14 cellular contexts compared by ENCODE assay signal in the genomic region with DNA sequence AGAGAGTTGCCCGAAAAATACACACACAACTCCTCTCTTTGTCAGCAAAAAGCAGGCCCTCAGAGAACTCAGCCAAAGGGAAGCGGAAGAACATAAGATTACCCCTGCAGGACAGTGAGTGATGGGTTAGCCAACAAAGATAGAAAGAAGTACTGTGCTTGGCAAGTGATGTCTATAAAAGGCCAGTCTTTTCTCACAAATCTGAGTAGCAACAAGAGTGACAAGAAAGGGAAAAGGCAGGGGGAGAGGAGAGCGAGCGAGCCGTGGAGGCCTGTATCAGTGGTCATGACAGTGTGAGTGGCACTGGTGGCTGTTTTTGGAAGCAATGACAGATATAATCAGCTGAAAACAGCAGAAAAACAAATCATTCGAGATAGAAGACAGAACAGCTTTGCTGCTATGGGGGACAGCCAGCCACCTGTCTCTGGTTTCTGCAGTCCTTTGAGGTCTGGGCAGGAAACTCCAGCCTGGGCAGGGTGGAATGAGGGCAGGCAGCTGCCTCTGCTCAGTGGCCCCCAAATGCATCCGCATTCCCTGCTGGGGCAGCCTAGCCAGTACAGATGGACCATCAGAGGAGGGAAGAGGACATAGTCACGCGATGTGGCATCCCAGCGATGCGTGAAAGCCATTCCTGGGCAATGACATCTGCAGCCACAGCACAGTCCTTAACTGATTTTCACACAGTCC.
DNase-seq lines count a peak whose midpoint lies in the region; ATAC-seq, FAIRE-seq and TF ChIP-seq lines count a peak whose summit lies in the region.
"Had no signal": no experiment of that assay in that cellular context is flagged by ENCODE, and none has a peak within 500 bp of the region (broad histone marks: within the 10 kb centered on the region; RNA-seq: fewer than 3 reads in every experiment).

No MANE protein-coding gene starts in this region.

- H2AFZ ChIP-seq in DND-41 (ENCODE audit: low read depth, low read length): no peak overlapping the region

- intact Hi-C loops in adrenal gland (cut with DNase I): no loop called here

- H3K9ac ChIP-seq in DND-41 (ENCODE audit: low read depth, low read length) (no peak overlapping the region), rectal smooth muscle tissue (ENCODE audit: low read length) (no peak overlapping the region)

- H3K27ac ChIP-seq in DND-41 (ENCODE audit: low read length): peak overlapping the region; percentile 42; the same call in 1 of the 2 replicates
- H3K27ac ChIP-seq in rectal smooth muscle tissue (ENCODE audit: low read depth, low read length): peak overlapping the region; percentile 15
- H3K27ac ChIP-seq in adrenal gland: no peak overlapping the region
- H3K27ac ChIP-seq: neutrophil, tibial artery had no signal

- H3K4me2 ChIP-seq in DND-41 (ENCODE audit: insufficient read depth, low read length): no peak overlapping the region

- no peak for TF ChIP-seq CTCF in DND-41 (IDR thresholded peaks at IDR 0.05; ENCODE audit: borderline replicate concordance, extremely low read depth, low read length, poor library complexity, severe bottlenecking)
- TF ChIP-seq CTCF in adrenal gland (IDR thresholded peaks at IDR 0.05): no peak

- WGBS in adrenal gland, 4 donors: 77 to 88% (median 82%) methylated on average over 8 to 11 of the region's 11 CpGs

- ATAC-seq in DND-41 (ENCODE audit: insufficient read depth, low read depth) (peak; percentile 54; the same call in 2 of the 3 replicates), HG03175 (IDR thresholded peaks at IDR 0.05; ENCODE audit: unreplicated experiment) (no peak)

- peak; percentile 81 for FAIRE-seq in RCC 7860 (lab: Jason Lieb, UNC)

- H3K4me3 ChIP-seq in DND-41 (ENCODE audit: low read depth in 1 of 2, low read length in 2 of 2) (no peak overlapping the region), rectal smooth muscle tissue (ENCODE audit: low read length) (no peak overlapping the region), adrenal gland (no peak overlapping the region)
- H3K4me3 ChIP-seq: tibial artery had no signal

- no peak for TF ChIP-seq POLR2A in adrenal gland (IDR thresholded peaks at IDR 0.05)

- H3K4me1 ChIP-seq in DND-41 (ENCODE audit: insufficient read depth, low read length) (peaks cover 5% of the 10 kb centered on the region; the same call in 1 of the 2 replicates), rectal smooth muscle tissue (ENCODE audit: control insufficient read depth, insufficient read depth, low read length) (peaks cover 27% of the 10 kb centered on the region), adrenal gland (replicated peaks in 1 of 2) (no peaks in the 10 kb centered on the region)

- H3K36me3 ChIP-seq in DND-41 (ENCODE audit: insufficient read depth, low read length) (peaks cover 12% of the 10 kb centered on the region; the same call in 1 of the 2 replicates), rectal smooth muscle tissue (ENCODE audit: control insufficient read depth, insufficient read depth, low read length) (no peaks in the 10 kb centered on the region), adrenal gland (replicated peaks in 1 of 2) (no peaks in the 10 kb centered on the region)
- H3K36me3 ChIP-seq: neutrophil, tibial artery had no signal

- H3K79me2 ChIP-seq in DND-41 (ENCODE audit: insufficient read depth, low read length): no peaks in the 10 kb centered on the region

- H3K9me3 ChIP-seq in DND-41 (ENCODE audit: insufficient read depth, low read length, severe bottlenecking) (no peaks in the 10 kb centered on the region), adrenal gland (replicated peaks in 1 of 3) (no peaks in the 10 kb centered on the region)
- H3K9me3 ChIP-seq: neutrophil, tibial artery had no signal

- DNase-seq in DND-41 (no peak), RCC 7860 (ENCODE audit: low spot score) (peak; percentile 91), glomerular visceral epithelial cell (ENCODE audit: extremely low spot score) (peak; percentile 95), T-helper 1 cell (no peak), adrenal gland (no peak), COLO829 (ENCODE audit: low spot score) (no peak)
- DNase-seq: activated CD8-positive, alpha-beta memory T cell treated with anti-CD3 and anti-CD28 coated beads, Interleukin-2, amount 50 U/mL, for 48 hours; COR-L47; erythroblast; NCI-H2029; tibial artery had no signal

- H3K27me3 ChIP-seq in DND-41 (ENCODE audit: insufficient read depth, low read length, poor library complexity): no peaks in the 10 kb centered on the region
- no peaks in the 10 kb centered on the region for H3K27me3 ChIP-seq in rectal smooth muscle tissue (ENCODE audit: control insufficient read depth, insufficient read depth, low read length)
- H3K27me3 ChIP-seq in adrenal gland: no peaks in the 10 kb centered on the region
- H3K27me3 ChIP-seq: neutrophil, tibial artery had no signal

- no peaks in the 10 kb centered on the region for H4K20me1 ChIP-seq in DND-41 (ENCODE audit: insufficient read depth, low read length)

Comparison
In these comparisons a context has a peak if more than half of its experiments do, and no peak if none do; other contexts are left out.
1. DNase-seq: peak in RCC 7860 (single experiment) and glomerular visceral epithelial cell (single experiment); none in DND-41 (single experiment), T-helper 1 cell (0 of 5), adrenal gland (0 of 7) and COLO829 (single experiment).
2. H3K27ac ChIP-seq: peak in DND-41 (single experiment) and rectal smooth muscle tissue (single experiment); none in adrenal gland (0 of 5).